Comparison of ENCODE assay signal across 8 cellular contexts in genomic region chr12:57242691-57243454, GRCh38. TPM values are rescaled to one million over a fixed set of nuclear protein-coding genes. Genes with fewer than 3 reads are reported as not detected.
A peak's percentile ranks its signal among the peaks of the same experiment; 100 is the strongest.
DNase-seq lines count a peak whose midpoint lies in the region; ATAC-seq and TF ChIP-seq lines count a peak whose summit lies in the region.

No MANE protein-coding gene starts in this region.

- TF ChIP-seq CTCF in AG10803 (conservative IDR thresholded peaks at IDR 0.05; ENCODE audit: low read length) (peak; percentile 49), RWPE1 (conservative IDR thresholded peaks at IDR 0.05; ENCODE audit: low read depth) (peak; percentile 41), heart right ventricle (IDR thresholded peaks at IDR 0.05) (peak; percentile 31 to 72 (median 61)), sigmoid colon (IDR thresholded peaks at IDR 0.05) (peak in 3 of 4 experiments; percentile 14 to 59 (median 31))

- CTCF ChIA-PET in RWPE1 (lab: Yijun Ruan, JAX), result interaction anchor here (0.6 to 6.5 kb wide), 15 partner anchors 8 to 216 kb away, joined by 3 to 147 read pairs (median 4); partner anchors contain the start of genes INHBE, NXPH4, SHMT2 and STAC3

- peak overlapping the region; percentile 30 for H3K27ac ChIP-seq in RWPE1
- no peak overlapping the region for H3K27ac ChIP-seq in heart right ventricle
- H3K27ac ChIP-seq in sigmoid colon, result no peak overlapping the region

- in situ Hi-C loops in GM18951 (cut with MboI; ENCODE audit: low sequenced_read_pairs, unreplicated experiment), result no loop called here

- POLR2A ChIA-PET in RWPE1 (lab: Yijun Ruan, JAX; ENCODE audit: low non-redundant PET), result interaction anchor here (0.6 to 0.7 kb wide), 2 partner anchors 10 to 131 kb away, joined by 5 to 6 read pairs; no protein-coding TSS in a partner anchor

- intact Hi-C loops in heart right ventricle (cut with DNase I) (loop anchor here in 2 of 10 donors (5.0 kb wide), 2 partner anchors 36 to 116 kb away; partner anchors contain the start of gene LRP1 (in 1 of the 2)), sigmoid colon (cut with DNase I) (loop anchor here (1.0 kb wide), 1 partner anchor 30 kb away; no protein-coding TSS in a partner anchor)

- 2 to 4% methylated on average over 45 of the region's 45 CpGs for WGBS in heart right ventricle, 2 donors
- 1 to 2% methylated on average over 45 of the region's 45 CpGs for WGBS in sigmoid colon, 2 donors

- no peak for TF ChIP-seq EP300 in sigmoid colon (IDR thresholded peaks at IDR 0.05)

- H3K4me1 ChIP-seq in heart right ventricle, result peaks cover 35 to 62% (median 58%) of the 10 kb centered on the region in 9 donors
- peaks cover 0 to 61% (median 57%) of the 10 kb centered on the region in 4 donors for H3K4me1 ChIP-seq in sigmoid colon

- peak overlapping the region; percentile 30 for H3K4me3 ChIP-seq in AG10803 (ENCODE audit: low read length)
- peak overlapping the region; percentile 48 for H3K4me3 ChIP-seq in Jurkat, Clone E6-1 (ENCODE audit: low read length)
- peak overlapping the region in 9 of 10 donors; percentile 34 to 51 (median 43) for H3K4me3 ChIP-seq in heart right ventricle
- peak overlapping the region in 3 of 4 donors; percentile 4 to 39 (median 35) for H3K4me3 ChIP-seq in sigmoid colon

- peak; percentile 43 for TF ChIP-seq POLR2A in GM18951 (IDR thresholded peaks at IDR 0.05; ENCODE audit: extremely low read depth, insufficient read depth, insufficient read length)
- TF ChIP-seq POLR2A in sigmoid colon (IDR thresholded peaks at IDR 0.05), result no peak

- peak in 4 of 8 donors; percentile 2 to 13 (median 10) for ATAC-seq in heart right ventricle

- no peak for DNase-seq in AG10803 (ENCODE audit: low read depth)
- DNase-seq in Jurkat, Clone E6-1 (ENCODE audit: low read depth, low spot score), result peak; percentile 67
- DNase-seq in RWPE1 (ENCODE audit: low spot score), result peak; percentile 74
- peak; percentile 76 for DNase-seq in activated naive CD4-positive, alpha-beta T cell treated with anti-CD3 and anti-CD28 coated beads, Interleukin-2, amount 50 U/mL, for 16 hours
- DNase-seq in heart right ventricle, result peak; percentile 46 to 66
- peak; percentile 75 for DNase-seq in sigmoid colon
- no peak for DNase-seq in pons (ENCODE audit: low spot score)

- peaks cover 5 to 66% (median 43%) of the 10 kb centered on the region in 7 donors for H3K27me3 ChIP-seq in heart right ventricle
- H3K27me3 ChIP-seq in sigmoid colon, result peaks cover 56 to 76% (median 73%) of the 10 kb centered on the region in 3 donors

- H3K9me3 ChIP-seq in heart right ventricle (no peaks in the 10 kb centered on the region), sigmoid colon (no peaks in the 10 kb centered on the region)

- peaks cover 0 to 4% (median 0%) of the 10 kb centered on the region in 9 donors for H3K36me3 ChIP-seq in heart right ventricle
- no peaks in the 10 kb centered on the region for H3K36me3 ChIP-seq in sigmoid colon

RNA-seq across cellular contexts. Expression of gene STAC3, which starts 8.1 kb away (rescaled TPM):
- polyA plus RNA-seq in Jurkat, Clone E6-1 (2012; ENCODE audit: insufficient read depth, insufficient read length), result 9.1 TPM
- total RNA-seq in heart right ventricle, result 1 to 10 TPM in 4 of 10 donors, under 1 TPM in 6; 0.30 to 2.9 (median 0.98) TPM
- 1 to 10 TPM in 1 of 2 donors, under 1 TPM in 1; 0.81 to 1.7 TPM for polyA plus RNA-seq in heart right ventricle
- total RNA-seq in sigmoid colon, result 1 to 10 TPM in 3 of 4 donors, under 1 TPM in 1; 0.41 to 2.8 (median 1.8) TPM
- polyA plus RNA-seq in sigmoid colon, result 1 to 10 TPM; 1.2 to 4.6 (median 1.8) TPM

RNA-seq across cellular contexts. Expression of gene SHMT2, which starts 13.4 kb away (rescaled TPM):
- 205 TPM for polyA plus RNA-seq in Jurkat, Clone E6-1 (2012; ENCODE audit: insufficient read depth, insufficient read length)
- total RNA-seq in heart right ventricle, result 10 to 100 TPM; 24.4 to 47.6 (median 27.1) TPM
- 10 to 100 TPM; 14.3 to 49.8 TPM for polyA plus RNA-seq in heart right ventricle
- total RNA-seq in sigmoid colon, result 10 to 100 TPM; 24.6 to 52.2 (median 34.5) TPM
- polyA plus RNA-seq in sigmoid colon, result 100 to 1,000 TPM in 1 of 3 donors, 10 to 100 TPM in 2; 26.6 to 100 (median 29.4) TPM

RNA-seq across cellular contexts. Expression of gene NXPH4, which starts 26.3 kb away (rescaled TPM):
- 6.3 TPM for polyA plus RNA-seq in Jurkat, Clone E6-1 (2012; ENCODE audit: insufficient read depth, insufficient read length)
- 1 to 10 TPM in 7 of 10 donors, under 1 TPM in 3; 0.18 to 6.2 (median 2.3) TPM for total RNA-seq in heart right ventricle
- 1 to 10 TPM in 1 of 2 donors, under 1 TPM in 1; 0.66 to 1.8 TPM for polyA plus RNA-seq in heart right ventricle
- total RNA-seq in sigmoid colon, result not detected
- polyA plus RNA-seq in sigmoid colon, result under 1 TPM in 1 of 3 donors, not detected in 2; 0.13 TPM

Comparison
In these comparisons a context has a peak if more than half of its experiments do, and no peak if none do; other contexts are left out.
1. DNase-seq: peak in Jurkat, Clone E6-1 (single experiment), RWPE1 (single experiment), activated naive CD4-positive, alpha-beta T cell treated with anti-CD3 and anti-CD28 coated beads, Interleukin-2, amount 50 U/mL, for 16 hours (single experiment), heart right ventricle (2 of 2) and sigmoid colon (single experiment); none in AG10803 (single experiment) and pons (single experiment).
2. Peak in every context shown above with its lines, with median percentiles within 50 percentile points of each other: H3K4me3 ChIP-seq and CTCF ChIP-seq.